14 cellular contexts compared by ENCODE assay signal in the genomic region with DNA sequence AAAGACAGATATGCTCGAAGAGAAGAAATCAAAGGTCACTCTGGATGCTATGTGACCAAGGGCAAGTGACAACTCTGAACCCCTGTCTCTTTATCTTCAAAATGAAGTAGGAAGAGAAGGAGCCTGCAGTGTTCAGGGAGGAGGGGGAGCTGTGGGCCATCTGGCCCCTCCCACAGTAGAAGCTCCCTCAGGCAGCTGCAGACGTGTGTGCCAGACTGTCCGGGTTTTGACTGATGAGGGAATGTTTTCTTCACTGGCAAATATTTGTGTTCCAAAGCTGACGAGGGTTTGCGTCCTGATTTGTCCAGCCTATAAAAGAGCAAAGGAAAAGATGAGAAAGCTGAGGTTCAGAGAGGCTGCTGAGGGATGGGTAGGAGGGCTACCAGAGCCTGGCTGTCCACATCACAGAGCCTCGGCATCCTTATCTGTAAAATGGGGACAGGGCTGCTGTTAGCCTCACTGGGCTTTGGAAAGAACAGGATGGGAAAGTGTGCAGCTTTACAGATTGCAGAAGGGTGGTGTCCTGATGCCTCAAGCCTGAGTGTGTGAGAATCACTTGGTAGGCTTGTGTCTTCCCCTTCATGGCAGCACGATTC. TPM values are rescaled to one million over a fixed set of nuclear protein-coding genes. Genes with fewer than 3 reads are reported as not detected.
DNase-seq lines count a peak whose midpoint lies in the region; ATAC-seq, FAIRE-seq and TF ChIP-seq lines count a peak whose summit lies in the region.
"Had no signal": no experiment of that assay in that cellular context is flagged by ENCODE, and none has a peak within 500 bp of the region (broad histone marks: within the 10 kb centered on the region; RNA-seq: fewer than 3 reads in every experiment).

No MANE protein-coding gene starts in this region.

- H3K9ac ChIP-seq in kidney (ENCODE audit: low read length in 2 of 2): no peak overlapping the region
- H3K9ac ChIP-seq: BLaER1 had no signal

- H3K9me2 ChIP-seq in OCI-LY7 (ENCODE audit: insufficient read depth, low read length): no peaks in the 10 kb centered on the region

- H3K9me3 ChIP-seq in OCI-LY7 (ENCODE audit: low read length) (no peaks in the 10 kb centered on the region), kidney (ENCODE audit: control insufficient read depth in 1 of 2, low read length in 2 of 2) (no peaks in the 10 kb centered on the region)
- H3K9me3 ChIP-seq: BLaER1, breast epithelium, upper lobe of right lung had no signal

- peaks cover 31% of the 10 kb centered on the region for H3K79me2 ChIP-seq in OCI-LY7 (ENCODE audit: insufficient read depth, low read depth, low read length)

- intact Hi-C loops in OCI-LY7 (cut with micrococcal nuclease; ENCODE audit: unreplicated experiment) (no loop called here), kidney (cut with DNase I) (no loop called here), left ventricle myocardium superior (cut with micrococcal nuclease) (no loop called here)

- TF ChIP-seq CTCF in OCI-LY7 (conservative IDR thresholded peaks at IDR 0.05; ENCODE audit: low read length): no peak
- TF ChIP-seq CTCF in kidney (IDR thresholded peaks at IDR 0.05; ENCODE audit: borderline replicate concordance, extremely low read depth, insufficient read depth): no peak

- no peak overlapping the region for H3K4me3 ChIP-seq in OCI-LY7 (ENCODE audit: low read depth, low read length, poor library complexity, severe bottlenecking)
- no peak overlapping the region for H3K4me3 ChIP-seq in kidney (ENCODE audit: low read length in 2 of 2)
- H3K4me3 ChIP-seq: BLaER1, breast epithelium, upper lobe of right lung had no signal

- H3K27ac ChIP-seq in OCI-LY7 (ENCODE audit: low read depth, low read length, poor library complexity, severe bottlenecking) (no peak overlapping the region), kidney (ENCODE audit: low read depth in 2 of 2, low read length in 2 of 2) (no peak overlapping the region)
- H3K27ac ChIP-seq: BLaER1, breast epithelium, upper lobe of right lung had no signal

- DNase-seq in DMS153 treated with DMSO at 0.1 percent for 48 hours (lab: John Stamatoyannopoulos, UW; ENCODE audit: unreplicated experiment) (peak; percentile 23), M059J (ENCODE audit: low read depth) (peak; percentile 15), OCI-LY7 (ENCODE audit: low spot score) (no peak), kidney (peak; percentile 7), Kasumi-1 (lab: John Stamatoyannopoulos, UW) (no peak), left ventricle myocardium superior (no peak)
- DNase-seq in stimulated activated CD8-positive, alpha-beta memory T cell treated with anti-CD3 and anti-CD28 coated beads, Interleukin-4, amount 100 ng/mL, for 48 hours: no peak
- DNase-seq: natural killer cell; NCI-H1048; stimulated activated naive CD8-positive, alpha-beta T cell treated with anti-CD3 and anti-CD28 coated beads, Interleukin-15, Interleukin-2, amounts not matched to agents 100 U/mL and 50 U/mL, for 24 hours; upper lobe of right lung had no signal

- CTCF ChIA-PET in OCI-LY7 (lab: Charles Lee; ENCODE audit: unreplicated experiment): no interaction called here

- H4K20me1 ChIP-seq in OCI-LY7 (ENCODE audit: insufficient read depth, low read length): no peaks in the 10 kb centered on the region

- POLR2A ChIA-PET in OCI-LY7 (lab: Charles Lee): interaction anchor here (2.5 kb wide), 1 partner anchor 26 kb away, joined by 12 read pairs; no protein-coding TSS in a partner anchor

- H3K4me2 ChIP-seq in OCI-LY7 (ENCODE audit: low read length): no peak overlapping the region

- H3K4me1 ChIP-seq in OCI-LY7 (ENCODE audit: insufficient read depth, low read length, poor library complexity, severe bottlenecking) (peaks cover 39% of the 10 kb centered on the region), kidney (ENCODE audit: control insufficient read depth in 1 of 2, insufficient read depth in 1 of 2, low read depth in 1 of 2, low read length in 2 of 2) (peaks cover 0 to 2% of the 10 kb centered on the region in 2 donors)

- H3K36me3 ChIP-seq in OCI-LY7 (ENCODE audit: insufficient read depth, low read length) (peaks cover 19% of the 10 kb centered on the region; the same call in 1 of the 2 replicates), kidney (ENCODE audit: control insufficient read depth in 1 of 2, insufficient read depth in 2 of 2, low read length in 2 of 2) (no peaks in the 10 kb centered on the region)
- H3K36me3 ChIP-seq: breast epithelium, upper lobe of right lung had no signal

- BruUV-seq in OCI-LY7 (replicated peaks; lab: Mats Ljungman, UMichigan): no TSS peak

- no peak for ATAC-seq in left ventricle myocardium superior
- no peak for ATAC-seq in GM18517 (IDR thresholded peaks at IDR 0.05; ENCODE audit: unreplicated experiment)
- ATAC-seq: natural killer cell; stimulated activated naive CD8-positive, alpha-beta T cell treated with anti-CD3 and anti-CD28 coated beads, Interleukin-15, Interleukin-2, amounts not matched to agents 100 U/mL and 50 U/mL, for 24 hours; upper lobe of right lung had no signal

- H2AFZ ChIP-seq in OCI-LY7 (ENCODE audit: low read length): 0 out of 2 replicates have a peak overlapping the region, but pooled peaks have one; percentile 8

- no peak for FAIRE-seq in kidney (lab: Jason Lieb, UNC)

RNA-seq across cellular contexts. Expression of a gene that starts 1.8 kb away (rescaled TPM):
- 27.0 and 32.5 TPM in 2 replicates for total RNA-seq in M059J (2014; rRNA removed; shearing (Covaris generic))
- total RNA-seq in OCI-LY7 (2014; rRNA removed; shearing (Covaris generic)): 74.3 and 80.9 TPM in 2 replicates
- total RNA-seq in OCI-LY7 (2022) (140 and 142 TPM in 2 replicates), kidney (0.88 TPM), left ventricle myocardium superior (0.42 TPM)
- polyA plus RNA-seq in kidney (ENCODE audit: insufficient read depth, low read depth, low replicate concordance): 0.97 TPM

Comparison
In these comparisons a context has a peak if more than half of its experiments do, and no peak if none do; other contexts are left out.
1. DNase-seq: peak in DMS153 treated with DMSO at 0.1 percent for 48 hours (single experiment), M059J (single experiment) and kidney (single experiment); none in OCI-LY7 (single experiment), Kasumi-1 (0 of 2), stimulated activated CD8-positive, alpha-beta memory T cell treated with anti-CD3 and anti-CD28 coated beads, Interleukin-4, amount 100 ng/mL, for 48 hours (single experiment) and left ventricle myocardium superior (single experiment).
2. RNA of a gene that starts 1.8 kb away (total RNA-seq): 74.3 to 142 TPM in OCI-LY7 and 27.0 to 32.5 TPM in M059J; 0.88 TPM in kidney (single experiment) and 0.42 TPM in left ventricle myocardium superior (single experiment); every median in the first group is over 10 times any median in the second.